In genomic region chr1:25993197-25993951, GRCh38 we compare ENCODE assay signal across 1 cellular context.
TF ChIP-seq lines count a peak whose summit lies in the region.

No MANE protein-coding gene starts in this region.

TF ChIP-seq in K562, 482 proteins besides CTCF, POLR2A, EP300 and RAD21 (continued from another document):
- no peak for TF ChIP-seq MBD1 (CRISPR knock-in tag; IDR thresholded peaks at IDR 0.05)
- no peak for TF ChIP-seq KAT8 (IDR thresholded peaks at IDR 0.05; ENCODE audit: low read depth)
- no peak for TF ChIP-seq FOXK1 (CRISPR knock-in tag; IDR thresholded peaks at IDR 0.05; ENCODE audit: borderline replicate concordance)
- TF ChIP-seq HMG20A (CRISPR knock-in tag; conservative IDR thresholded peaks at IDR 0.05): no peak
- peak; percentile 89 for TF ChIP-seq L3MBTL2 (IDR thresholded peaks at IDR 0.05)
- no peak for TF ChIP-seq TOE1 (IDR thresholded peaks at IDR 0.05; ENCODE audit: borderline replicate concordance)
- no peak for TF ChIP-seq TOE1 (CRISPR knock-in tag; IDR thresholded peaks at IDR 0.05; ENCODE audit: borderline replicate concordance, low read depth)
- TF ChIP-seq CTBP1 (IDR thresholded peaks at IDR 0.05; ENCODE audit: borderline replicate concordance): peak; percentile 62; the same call in 1 of the 2 replicates
- TF ChIP-seq ZNF644 (tag; IDR thresholded peaks at IDR 0.05; ENCODE audit: low read depth): no peak
- no peak for TF ChIP-seq CAMTA2 (CRISPR knock-in tag; conservative IDR thresholded peaks at IDR 0.05)
- TF ChIP-seq ZNF316 (IDR thresholded peaks at IDR 0.05): no peak
- 0 out of 2 replicates have a peak, but pooled peaks have one; percentile 63 for TF ChIP-seq ZNF175 (CRISPR knock-in tag; IDR thresholded peaks at IDR 0.05; ENCODE audit: low read depth)
- no peak for TF ChIP-seq SRSF7 (optimal IDR thresholded peaks at IDR 0.05; ENCODE audit: low read depth, low read length)
